In genomic region chr1:88730995-88731394, GRCh38 we compare ENCODE assay signal across 2 cellular contexts.
TF ChIP-seq lines count a peak whose summit lies in the region.

No MANE protein-coding gene starts in this region.

TF ChIP-seq in liver, 16 proteins besides CTCF, POLR2A, EP300 and RAD21 (continued from another document):
- no peak for TF ChIP-seq REST (IDR thresholded peaks at IDR 0.05)

TF ChIP-seq in HepG2, 621 proteins besides CTCF, POLR2A, EP300 and RAD21 (continued from another document):
- TF ChIP-seq BHLHE40 (IDR thresholded peaks at IDR 0.05; ENCODE audit: low read length), result no peak
- TF ChIP-seq U2AF1 (optimal IDR thresholded peaks at IDR 0.05; ENCODE audit: low read depth, low read length), result no peak
- TF ChIP-seq MIXL1 (CRISPR knock-in tag; IDR thresholded peaks at IDR 0.05), result no peak
- no peak for TF ChIP-seq ARHGAP35 (CRISPR knock-in tag; IDR thresholded peaks at IDR 0.05; ENCODE audit: borderline replicate concordance)
- TF ChIP-seq ZFP36L2 (CRISPR knock-in tag; IDR thresholded peaks at IDR 0.05), result no peak
- no peak for TF ChIP-seq MIER3 (CRISPR knock-in tag; IDR thresholded peaks at IDR 0.05; ENCODE audit: borderline replicate concordance)
- no peak for TF ChIP-seq ZNF224 (CRISPR knock-in tag; IDR thresholded peaks at IDR 0.05)
- no peak for TF ChIP-seq ZNF605 (CRISPR knock-in tag; IDR thresholded peaks at IDR 0.05)
- no peak for TF ChIP-seq RELA (CRISPR knock-in tag; IDR thresholded peaks at IDR 0.05)
- no peak for TF ChIP-seq ZNF30 (CRISPR knock-in tag; IDR thresholded peaks at IDR 0.05)
- no peak for TF ChIP-seq ELF4 (CRISPR knock-in tag; IDR thresholded peaks at IDR 0.05; ENCODE audit: borderline replicate concordance)
- TF ChIP-seq FOXM1 (CRISPR knock-in tag; IDR thresholded peaks at IDR 0.05), result no peak
- TF ChIP-seq ZNF124 (CRISPR knock-in tag; IDR thresholded peaks at IDR 0.05), result no peak
- no peak for TF ChIP-seq RBFOX2 (IDR thresholded peaks at IDR 0.05; ENCODE audit: low read depth, low read length)
- no peak for TF ChIP-seq ATF2 (CRISPR knock-in tag; IDR thresholded peaks at IDR 0.05)
TF ChIP-seq in HepG2: peak in this region for 0.
